Comparison of ENCODE assay signal across 8 cellular contexts in the genomic region with DNA sequence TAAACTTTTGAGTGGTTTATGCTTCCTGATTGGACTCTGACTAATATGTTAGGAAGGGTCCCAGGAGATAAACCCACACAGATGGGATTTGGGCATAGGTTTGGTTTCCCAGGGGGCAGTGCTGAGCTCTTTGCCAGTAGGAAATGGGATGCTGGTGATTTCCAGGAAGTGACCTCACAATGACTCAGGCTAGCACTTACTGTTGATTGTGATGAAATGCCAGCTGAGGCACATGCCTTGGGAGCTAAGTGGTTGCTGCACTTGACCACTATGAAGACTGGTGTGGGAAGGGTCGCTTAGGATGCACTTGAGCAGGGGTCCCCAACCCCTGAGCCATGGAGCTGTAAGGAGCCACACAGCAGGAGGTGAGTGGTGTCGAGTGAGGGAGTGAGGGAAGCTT. TPM values are rescaled to one million over a fixed set of nuclear protein-coding genes. Genes with fewer than 3 reads are reported as not detected.
DNase-seq lines count a peak whose midpoint lies in the region; ATAC-seq, FAIRE-seq and TF ChIP-seq lines count a peak whose summit lies in the region.
"Not testable (repeated sequence)": the region's sequence is repeated elsewhere in the genome, so short reads cannot be mapped to it uniquely, and the experiment has no call there.

No MANE protein-coding gene starts in this region.

- not testable (repeated sequence) for H3K27me3 Mint-ChIP-seq in activated T-cell treated with anti-CD3 and anti-CD28 coated beads, Interleukin-2, amount 50 U/mL, for 72 hours (ENCODE audit: low read depth)

- TF ChIP-seq RAD21 in A549 (conservative IDR thresholded peaks at IDR 0.05 in 1 of 2, IDR thresholded peaks at IDR 0.05 in 1 of 2) = not testable (repeated sequence)

- H2AFZ ChIP-seq in osteoblast (ENCODE audit: low read length) = not testable (repeated sequence)

- H3K9me3 Mint-ChIP-seq in activated T-cell treated with anti-CD3 and anti-CD28 coated beads, Interleukin-2, amount 50 U/mL, for 72 hours = not testable (repeated sequence)

- TF ChIP-seq POLR2A in A549 (IDR thresholded peaks at IDR 0.05; ENCODE audit: low read length) = not testable (repeated sequence)

- H3K4me2 ChIP-seq in A549; osteoblast (ENCODE audit: insufficient read depth, low read length): not testable (repeated sequence)

- in situ Hi-C loops in SK-MEL-5 (cut with HindIII; ENCODE audit: low pct_unique_long_range_greater_than_20kb, low sequenced_read_pairs) = not testable (repeated sequence)

- DNase-seq in A549 (ENCODE audit: low read depth in 1 of 2, low spot score in 1 of 2) = peak in 1 of 2 experiments; percentile 46
- peak; percentile 3 for DNase-seq in GM04503 (ENCODE audit: low read depth)
- peak; percentile 59 for DNase-seq in M059J (ENCODE audit: low read depth)
- DNase-seq in SK-MEL-5 (ENCODE audit: low read depth, low spot score) = peak; percentile 59
- DNase-seq in activated T-cell treated with anti-CD3 and anti-CD28 coated beads, Interleukin-2, amount 50 U/mL, for 72 hours = not testable (repeated sequence)
- DNase-seq in choroid plexus epithelial cell (ENCODE audit: low read depth) = peak; percentile 63
- peak; percentile 58 to 81 for DNase-seq in foreskin fibroblast
- DNase-seq in osteoblast (ENCODE audit: insufficient read length, low spot score, missing footprints) = peak; percentile 10

- 69% methylated on average over 2 of the region's 2 CpGs for WGBS in A549 (ENCODE audit: missing lambda C conversion rate)

- CTCF ChIA-PET in A549 (lab: Yijun Ruan, JAX) = not testable (repeated sequence)

- not testable (repeated sequence) for ATAC-seq in A549; activated T-cell treated with anti-CD3 and anti-CD28 coated beads, Interleukin-2, amount 50 U/mL, for 72 hours (replicated peaks in 1 of 2)

- POLR2A ChIA-PET in A549 (lab: Yijun Ruan, JAX) = not testable (repeated sequence)

- TF ChIP-seq EP300 in A549 (IDR thresholded peaks at IDR 0.05) = not testable (repeated sequence)

- not testable (repeated sequence) for H4K20me1 ChIP-seq in osteoblast (ENCODE audit: insufficient read depth, low read length)

- not testable (repeated sequence) for FAIRE-seq in A549 (lab: Jason Lieb, UNC)

- H3K79me2 ChIP-seq in osteoblast (ENCODE audit: insufficient read depth, low read length) = not testable (repeated sequence)

- H3K9me3 ChIP-seq in A549; osteoblast (ENCODE audit: low read depth, low read length): not testable (repeated sequence)

- H3K4me1 ChIP-seq in A549; osteoblast (ENCODE audit: insufficient read depth, low read length): not testable (repeated sequence)

- TF ChIP-seq CTCF in A549 (IDR thresholded peaks at IDR 0.05); foreskin fibroblast (IDR thresholded peaks at IDR 0.05; ENCODE audit: low read depth, low read length): not testable (repeated sequence)
- peak; percentile 6 for TF ChIP-seq CTCF in choroid plexus epithelial cell (conservative IDR thresholded peaks at IDR 0.05; ENCODE audit: low read depth, low read length)
- TF ChIP-seq CTCF in osteoblast (IDR thresholded peaks at IDR 0.05; ENCODE audit: extremely low read depth, low read depth, low read length) = peak; percentile 17

- not testable (repeated sequence) for H3K27me3 ChIP-seq in osteoblast (ENCODE audit: insufficient read depth, low read length)

- H3K36me3 Mint-ChIP-seq in activated T-cell treated with anti-CD3 and anti-CD28 coated beads, Interleukin-2, amount 50 U/mL, for 72 hours (ENCODE audit: insufficient read depth in 2 of 2) = peaks cover 9 to 14% of the 10 kb centered on the region in 2 donors

- H3K4me3 ChIP-seq in A549; choroid plexus epithelial cell (ENCODE audit: low read depth, low read length); foreskin fibroblast (ENCODE audit: low read depth in 1 of 2, low read length in 2 of 2); osteoblast (ENCODE audit: insufficient read depth, low read length): not testable (repeated sequence)

- H3K4me3 Mint-ChIP-seq in activated T-cell treated with anti-CD3 and anti-CD28 coated beads, Interleukin-2, amount 50 U/mL, for 72 hours = not testable (repeated sequence)

- H3K4me1 Mint-ChIP-seq in activated T-cell treated with anti-CD3 and anti-CD28 coated beads, Interleukin-2, amount 50 U/mL, for 72 hours (ENCODE audit: low read depth) = not testable (repeated sequence)

- H3K36me3 ChIP-seq in osteoblast (ENCODE audit: insufficient read depth, low read length) = not testable (repeated sequence)

- not testable (repeated sequence) for H3K27ac ChIP-seq in A549; osteoblast (ENCODE audit: low read depth, low read length)

- H3K27ac Mint-ChIP-seq in activated T-cell treated with anti-CD3 and anti-CD28 coated beads, Interleukin-2, amount 50 U/mL, for 72 hours = peak overlapping the region; percentile 76

TF ChIP-seq in A549, 52 proteins besides CTCF, POLR2A, EP300 and RAD21:
- not testable (repeated sequence) for TF ChIP-seq FOSL2 (IDR thresholded peaks at IDR 0.05)
- TF ChIP-seq FOSL2 (CRISPR knock-in tag; IDR thresholded peaks at IDR 0.05) = peak; percentile 41; the same call in 1 of the 2 replicates

RNA-seq across cellular contexts. Expression of a gene that starts 55.5 kb away (rescaled TPM):
- 22.2 and 25.2 TPM in 2 replicates for polyA plus RNA-seq in A549 (2011; rRNA removed)
- polyA plus RNA-seq in A549 (2012; cell fraction: cytosol; rRNA removed) = 4.8 and 5.7 TPM in 2 replicates
- 2.9 and 4.1 TPM in 2 replicates for polyA plus RNA-seq in A549 (2012; cell fraction: nucleus; rRNA removed)
- 17.3 to 20.9 TPM (median 19.8 TPM) in 3 replicates for polyA plus RNA-seq in A549 (2017; fragmentation: RNase III; extraction: RNeasy Plus Mini Kit Qiagen cat#74134 plus additional on column Dnase treatment)
- polyA minus RNA-seq in A549 (2011; rRNA and poly(A)+ RNA removed) = 2.8 and 5.0 TPM in 2 replicates
- total RNA-seq in M059J (2014; rRNA removed; shearing (Covaris generic)) = 35.5 and 44.8 TPM in 2 replicates
- total RNA-seq in SK-MEL-5 (2014; rRNA removed; shearing (Covaris generic)) = 16.2 and 17.6 TPM in 2 replicates
- 8.0 and 11.0 TPM in 2 replicates for polyA plus RNA-seq in SK-MEL-5 (2015; cell fraction: cytosol; rRNA removed)
- 32.2 and 71.6 TPM in 2 replicates for polyA plus RNA-seq in SK-MEL-5 (2015; cell fraction: nucleus; rRNA removed)
- total RNA-seq in activated T-cell treated with anti-CD3 and anti-CD28 coated beads, Interleukin-2, amount 50 U/mL, for 72 hours = 10 to 100 TPM; 50.0 to 55.7 TPM
- total RNA-seq in osteoblast = 25.3 and 28.0 TPM in 2 replicates
